ENCODE assay signal across 21 cellular contexts in genomic region chr22:20459862-20460261, GRCh38. TPM values are rescaled to one million over a fixed set of nuclear protein-coding genes. Genes with fewer than 3 reads are reported as not detected.
DNase-seq lines count a peak whose midpoint lies in the region; ATAC-seq and TF ChIP-seq lines count a peak whose summit lies in the region.
"Had no signal": no experiment of that assay in that cellular context is flagged by ENCODE, and none has a peak within 500 bp of the region (broad histone marks: within the 10 kb centered on the region; RNA-seq: fewer than 3 reads in every experiment).

No MANE protein-coding gene starts in this region.

- no peak for TF ChIP-seq CTCF in brain (conservative IDR thresholded peaks at IDR 0.05)
- no peak for TF ChIP-seq CTCF in neural crest cell (conservative IDR thresholded peaks at IDR 0.05)
- no peak for TF ChIP-seq CTCF in upper lobe of left lung (IDR thresholded peaks at IDR 0.05)

- no peak overlapping the region for H3K4me3 Mint-ChIP-seq in activated naive CD4-positive, alpha-beta T cell treated with anti-CD3 and anti-CD28 coated beads, Interleukin-2, amount 50 U/mL, for 24 hours
- H3K4me3 Mint-ChIP-seq in brain (no peak overlapping the region), neural crest cell (no peak overlapping the region)
- no peak overlapping the region for H3K4me3 Mint-ChIP-seq in stimulated activated memory B cell treated with anti-CD40 and anti-IgM and Interleukin-4, amounts not matched to agents 10 μg/mL and 1 μg/mL and 100 μg/mL, for 72 hours
- H3K4me3 Mint-ChIP-seq: CD8-positive, alpha-beta memory T cell; HFFc6 had no signal

- H3K27ac Mint-ChIP-seq in activated naive CD4-positive, alpha-beta T cell treated with anti-CD3 and anti-CD28 coated beads, Interleukin-2, amount 50 U/mL, for 24 hours: peak overlapping the region; percentile 14
- H3K27ac Mint-ChIP-seq in activated naive CD4-positive, alpha-beta T cell treated with anti-CD3 and anti-CD28 coated beads, Interleukin-2, amount 50 U/mL, for 72 hours: no peak overlapping the region
- H3K27ac Mint-ChIP-seq in brain (peak overlapping the region in 4 of 5 experiments; percentile 5 to 55 (median 32)), neural crest cell (ENCODE audit: unreplicated experiment) (peak overlapping the region; percentile 79)
- peak overlapping the region; percentile 18 for H3K27ac Mint-ChIP-seq in stimulated activated memory B cell treated with anti-CD40 and anti-IgM and Interleukin-4, amounts not matched to agents 10 μg/mL and 1 μg/mL and 100 μg/mL, for 72 hours
- H3K27ac Mint-ChIP-seq: HFFc6 had no signal

- no peaks in the 10 kb centered on the region for H3K36me3 Mint-ChIP-seq in activated naive CD4-positive, alpha-beta T cell treated with anti-CD3 and anti-CD28 coated beads, Interleukin-2, amount 50 U/mL, for 24 hours
- peaks cover 15 to 16% of the 10 kb centered on the region in 2 donors for H3K36me3 Mint-ChIP-seq in activated naive CD4-positive, alpha-beta T cell treated with anti-CD3 and anti-CD28 coated beads, Interleukin-2, amount 50 U/mL, for 72 hours
- H3K36me3 Mint-ChIP-seq in brain: peaks cover 61% of the 10 kb centered on the region
- H3K36me3 Mint-ChIP-seq in neural crest cell (ENCODE audit: low read depth): peaks cover 10% of the 10 kb centered on the region
- H3K36me3 Mint-ChIP-seq in stimulated activated memory B cell treated with anti-CD40 and anti-IgM and Interleukin-4, amounts not matched to agents 10 μg/mL and 1 μg/mL and 100 μg/mL, for 72 hours: peaks cover 30% of the 10 kb centered on the region

- H3K36me3 ChIP-seq in upper lobe of left lung: peaks cover 0 to 37% (median 25%) of the 10 kb centered on the region in 4 donors

- H3K4me3 ChIP-seq in upper lobe of left lung: no peak overlapping the region
- H3K4me3 ChIP-seq: A549, GM12878 had no signal

- H3K4me1 ChIP-seq in upper lobe of left lung: peaks cover 9 to 18% (median 15%) of the 10 kb centered on the region in 4 donors

- no peaks in the 10 kb centered on the region for H3K27me3 Mint-ChIP-seq in activated naive CD4-positive, alpha-beta T cell treated with anti-CD3 and anti-CD28 coated beads, Interleukin-2, amount 50 U/mL, for 24 hours
- H3K27me3 Mint-ChIP-seq in brain: peaks cover 3% of the 10 kb centered on the region
- no peaks in the 10 kb centered on the region for H3K27me3 Mint-ChIP-seq in neural crest cell (ENCODE audit: low read depth)
- H3K27me3 Mint-ChIP-seq in stimulated activated memory B cell treated with anti-CD40 and anti-IgM and Interleukin-4, amounts not matched to agents 10 μg/mL and 1 μg/mL and 100 μg/mL, for 72 hours: no peaks in the 10 kb centered on the region
- H3K27me3 Mint-ChIP-seq: CD8-positive, alpha-beta memory T cell had no signal

- no peak for ATAC-seq in activated naive CD4-positive, alpha-beta T cell treated with anti-CD3 and anti-CD28 coated beads, Interleukin-2, amount 50 U/mL, for 72 hours
- no peak for ATAC-seq in stimulated activated memory B cell treated with anti-CD40 and anti-IgM and Interleukin-4, amounts not matched to agents 10 μg/mL and 1 μg/mL and 100 μg/mL, for 72 hours
- ATAC-seq in GM21367 (IDR thresholded peaks at IDR 0.05; ENCODE audit: unreplicated experiment) (no peak), upper lobe of left lung (ENCODE audit: low FRiP score in 2 of 2) (no peak)
- ATAC-seq: A549, GM12878, HepG2 had no signal

- no peak overlapping the region for H3K27ac ChIP-seq in upper lobe of left lung
- H3K27ac ChIP-seq: A549, KMS-11 had no signal

- no peaks in the 10 kb centered on the region for H3K9me3 ChIP-seq in upper lobe of left lung
- H3K9me3 ChIP-seq: A549 had no signal

- H3K4me1 Mint-ChIP-seq in activated naive CD4-positive, alpha-beta T cell treated with anti-CD3 and anti-CD28 coated beads, Interleukin-2, amount 50 U/mL, for 24 hours: peaks cover 58% of the 10 kb centered on the region
- peaks cover 29% of the 10 kb centered on the region for H3K4me1 Mint-ChIP-seq in brain
- peaks cover 26% of the 10 kb centered on the region for H3K4me1 Mint-ChIP-seq in neural crest cell
- H3K4me1 Mint-ChIP-seq in stimulated activated memory B cell treated with anti-CD40 and anti-IgM and Interleukin-4, amounts not matched to agents 10 μg/mL and 1 μg/mL and 100 μg/mL, for 72 hours: peaks cover 53% of the 10 kb centered on the region

- no peak for TF ChIP-seq EP300 in upper lobe of left lung (IDR thresholded peaks at IDR 0.05)

- WGBS in upper lobe of left lung, 2 donors: 96 to 99% methylated on average over 4 of the region's 4 CpGs

- no peaks in the 10 kb centered on the region for H3K27me3 ChIP-seq in upper lobe of left lung

- no peak for TF ChIP-seq POLR2A in upper lobe of left lung (IDR thresholded peaks at IDR 0.05)

- H3K9me3 Mint-ChIP-seq in activated naive CD4-positive, alpha-beta T cell treated with anti-CD3 and anti-CD28 coated beads, Interleukin-2, amount 50 U/mL, for 24 hours: no peaks in the 10 kb centered on the region
- H3K9me3 Mint-ChIP-seq in activated naive CD4-positive, alpha-beta T cell treated with anti-CD3 and anti-CD28 coated beads, Interleukin-2, amount 50 U/mL, for 72 hours: no peaks in the 10 kb centered on the region
- H3K9me3 Mint-ChIP-seq in brain (no peaks in the 10 kb centered on the region), neural crest cell (no peaks in the 10 kb centered on the region)
- no peaks in the 10 kb centered on the region for H3K9me3 Mint-ChIP-seq in stimulated activated memory B cell treated with anti-CD40 and anti-IgM and Interleukin-4, amounts not matched to agents 10 μg/mL and 1 μg/mL and 100 μg/mL, for 72 hours
- H3K9me3 Mint-ChIP-seq: CD8-positive, alpha-beta memory T cell; HFFc6 had no signal

- no peak for DNase-seq in activated naive CD4-positive, alpha-beta T cell treated with anti-CD3 and anti-CD28 coated beads, Interleukin-2, amount 50 U/mL, for 72 hours (ENCODE audit: low spot score in 2 of 2)
- DNase-seq in neural crest cell (ENCODE audit: low read depth, low spot score) (no peak), OCI-M2 (lab: John Stamatoyannopoulos, UW; ENCODE audit: unreplicated experiment) (no peak), upper lobe of left lung (no peak)
- DNase-seq: CD8-positive, alpha-beta memory T cell; DMS53; EL; HFFc6; NCI-H1417 treated with DMSO at 0.1 percent for 48 hours; NCI-H1930; NCI-H226; NCI-H524; NCI-H82 had no signal

RNA-seq across cellular contexts. Expression of gene SCARF2, which starts 22.2 kb away (rescaled TPM):
- total RNA-seq in activated naive CD4-positive, alpha-beta T cell treated with anti-CD3 and anti-CD28 coated beads, Interleukin-2, amount 50 U/mL, for 72 hours: under 1 TPM; 0.23 to 0.91 TPM
- 1.9 TPM for polyA plus RNA-seq in brain (ENCODE audit: insufficient read depth, low read depth, low replicate concordance)
- total RNA-seq in neural crest cell (23.1 and 23.4 TPM in 2 replicates), upper lobe of left lung (10 to 100 TPM; 10.1 to 36.7 (median 16.1) TPM)

RNA-seq across cellular contexts. Expression of gene KLHL22, which starts 35.7 kb away (rescaled TPM):
- 10 to 100 TPM; 18.0 to 20.2 TPM for total RNA-seq in activated naive CD4-positive, alpha-beta T cell treated with anti-CD3 and anti-CD28 coated beads, Interleukin-2, amount 50 U/mL, for 72 hours
- polyA plus RNA-seq in brain (ENCODE audit: insufficient read depth, low read depth, low replicate concordance): 37.0 TPM
- total RNA-seq in neural crest cell (42.5 and 48.9 TPM in 2 replicates), upper lobe of left lung (10 to 100 TPM; 17.5 to 48.2 (median 22.7) TPM)

RNA-seq across cellular contexts. Expression of gene MED15, which starts 47.5 kb away (rescaled TPM):
- 100 to 1,000 TPM in 1 of 2 donors, 10 to 100 TPM in 1; 88.9 to 137 TPM for total RNA-seq in activated naive CD4-positive, alpha-beta T cell treated with anti-CD3 and anti-CD28 coated beads, Interleukin-2, amount 50 U/mL, for 72 hours
- polyA plus RNA-seq in brain (ENCODE audit: insufficient read depth, low read depth, low replicate concordance): 50.1 TPM
- 78.6 and 84.5 TPM in 2 replicates for total RNA-seq in neural crest cell
- total RNA-seq in upper lobe of left lung: 100 to 1,000 TPM in 4 of 6 donors, 10 to 100 TPM in 2; 64.2 to 170 (median 123) TPM

Comparison
In these comparisons a context has a peak if more than half of its experiments do, and no peak if none do; other contexts are left out.
1. H3K27ac Mint-ChIP-seq: peak in activated naive CD4-positive, alpha-beta T cell treated with anti-CD3 and anti-CD28 coated beads, Interleukin-2, amount 50 U/mL, for 24 hours (single experiment), brain (4 of 5), neural crest cell (single experiment) and stimulated activated memory B cell treated with anti-CD40 and anti-IgM and Interleukin-4, amounts not matched to agents 10 μg/mL and 1 μg/mL and 100 μg/mL, for 72 hours (single experiment); none in activated naive CD4-positive, alpha-beta T cell treated with anti-CD3 and anti-CD28 coated beads, Interleukin-2, amount 50 U/mL, for 72 hours (0 of 2).
2. RNA of gene SCARF2, which starts 22.2 kb away (total RNA-seq): 23.1 to 23.4 TPM in neural crest cell and 10.1 to 36.7 TPM in upper lobe of left lung; 0.23 to 0.91 TPM in activated naive CD4-positive, alpha-beta T cell treated with anti-CD3 and anti-CD28 coated beads, Interleukin-2, amount 50 U/mL, for 72 hours; every median in the first group is over 4 times any median in the second.